Comparison of ENCODE assay signal across 8 cellular contexts in genomic region chr9:68951879-68952659, GRCh38.
A peak's percentile ranks its signal among the peaks of the same experiment; 100 is the strongest.
DNase-seq lines count a peak whose midpoint lies in the region; ATAC-seq and TF ChIP-seq lines count a peak whose summit lies in the region.

No MANE protein-coding gene starts in this region.

- H3K27me3 Mint-ChIP-seq in Calu3 (ENCODE audit: unreplicated experiment), result no peaks in the 10 kb centered on the region

- intact Hi-C loops in Calu3 (cut with micrococcal nuclease; ENCODE audit: unreplicated experiment), result no loop called here

- no peaks in the 10 kb centered on the region for H3K9me3 Mint-ChIP-seq in Calu3 (ENCODE audit: low read depth, unreplicated experiment)

- DNase-seq in AG08396 (ENCODE audit: low spot score), result no peak
- DNase-seq in dedifferentiated amniotic fluid mesenchymal stem cell (ENCODE audit: extremely low spot score), result no peak
- no peak for DNase-seq in Calu3

- ATAC-seq in GM18505 (IDR thresholded peaks at IDR 0.05; ENCODE audit: unreplicated experiment) (peak; percentile 54), GM21360 (IDR thresholded peaks at IDR 0.05; ENCODE audit: unreplicated experiment) (peak; percentile 73), HG03196 (IDR thresholded peaks at IDR 0.05; ENCODE audit: unreplicated experiment) (peak; percentile 44), SK-N-SH treated with all-trans-retinoic acid at 6 μM for 48 hours (no peak)

- H3K27ac Mint-ChIP-seq in Calu3 (ENCODE audit: unreplicated experiment), result no peak overlapping the region

- no TSS peak for BruUV-seq in Calu3 (replicated peaks; lab: Mats Ljungman, UMichigan)

- H3K27ac ChIP-seq in angular gyrus (ENCODE audit: low read depth, low read length), result peak overlapping the region; percentile 9

- peaks cover 2% of the 10 kb centered on the region for H3K36me3 Mint-ChIP-seq in Calu3 (ENCODE audit: insufficient read depth, unreplicated experiment)

- no peak for TF ChIP-seq CTCF in Calu3 (IDR thresholded peaks at IDR 0.05; ENCODE audit: unreplicated experiment)

- CTCF ChIA-PET in Calu3 (lab: Charles Lee), result no interaction called here

- no peak for TF ChIP-seq POLR2A in GM18505 (IDR thresholded peaks at IDR 0.05; ENCODE audit: borderline replicate concordance, extremely low read depth, insufficient read depth, insufficient read length)

- no peak overlapping the region for H3K4me3 Mint-ChIP-seq in Calu3 (ENCODE audit: low read depth, unreplicated experiment)

- H3K4me1 Mint-ChIP-seq in Calu3 (ENCODE audit: low read depth, unreplicated experiment), result no peaks in the 10 kb centered on the region

TF ChIP-seq in SK-N-SH treated with all-trans-retinoic acid at 6 μM for 48 hours, 23 proteins besides CTCF, POLR2A, EP300 and RAD21:
- TF ChIP-seq GLIS3 (CRISPR knock-in tag; IDR thresholded peaks at IDR 0.05) (no peak), CSDC2 (CRISPR knock-in tag; IDR thresholded peaks at IDR 0.05) (no peak), ZNF8 (CRISPR knock-in tag; IDR thresholded peaks at IDR 0.05) (no peak), ISL1 (CRISPR knock-in tag; IDR thresholded peaks at IDR 0.05) (no peak), ARNTL (CRISPR knock-in tag; IDR thresholded peaks at IDR 0.05; ENCODE audit: borderline replicate concordance, low read depth) (no peak), POU6F1 (CRISPR knock-in tag; IDR thresholded peaks at IDR 0.05; ENCODE audit: borderline replicate concordance, low read depth) (no peak), TOX (CRISPR knock-in tag; IDR thresholded peaks at IDR 0.05; ENCODE audit: borderline replicate concordance) (no peak), CSRNP3 (CRISPR knock-in tag; IDR thresholded peaks at IDR 0.05) (no peak), BACH2 (CRISPR knock-in tag; IDR thresholded peaks at IDR 0.05; ENCODE audit: borderline replicate concordance) (no peak), ZC3H10 (CRISPR knock-in tag; IDR thresholded peaks at IDR 0.05) (no peak)
